Comparison of ENCODE assay signal across 12 cellular contexts in the genomic region with DNA sequence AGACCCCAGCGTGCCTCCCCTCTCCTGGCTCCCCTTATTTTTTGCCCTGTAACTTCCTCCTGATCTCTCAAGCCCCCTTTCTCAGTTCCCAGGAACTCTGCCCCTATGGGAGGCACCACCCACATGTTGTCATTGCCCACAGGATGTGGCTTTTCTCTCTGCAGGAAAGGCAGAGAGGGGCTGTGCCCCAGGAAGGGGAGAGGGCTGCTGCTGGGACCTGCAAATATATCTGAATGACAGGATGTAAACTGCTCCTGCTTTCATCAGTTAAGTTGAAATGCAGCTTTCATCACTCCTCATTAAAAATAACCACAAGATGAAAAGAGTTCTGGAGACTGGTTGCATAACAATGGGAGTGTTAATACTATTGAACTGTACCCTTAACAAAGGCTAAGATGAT.
DNase-seq lines count a peak whose midpoint lies in the region; ATAC-seq and TF ChIP-seq lines count a peak whose summit lies in the region.
"Had no signal": no experiment of that assay in that cellular context is flagged by ENCODE, and none has a peak within 500 bp of the region (broad histone marks: within the 10 kb centered on the region; RNA-seq: fewer than 3 reads in every experiment).

No MANE protein-coding gene starts in this region.

- H3K4me3 Mint-ChIP-seq in CD4-positive, alpha-beta T cell: peak overlapping the region; percentile 65
- H3K4me3 Mint-ChIP-seq in IgD-negative memory B cell (peak overlapping the region in 1 of 4 donors; percentile 17), immature natural killer cell (peak overlapping the region; percentile 40 to 66 (median 60))
- H3K4me3 Mint-ChIP-seq: neural crest cell had no signal

- CTCF ChIA-PET in CD4-positive, alpha-beta T cell (lab: Charles Lee): interaction anchor here (1.4 to 2.9 kb wide), 2 partner anchors 8 to 19 kb away, joined by 5 to 13 read pairs; no protein-coding TSS in a partner anchor

- ATAC-seq in CD4-positive, alpha-beta T cell (ENCODE audit: poor library complexity): peak; percentile 82
- ATAC-seq in HG03097 (IDR thresholded peaks at IDR 0.05; ENCODE audit: low FRiP score, unreplicated experiment): no peak

- H3K36me3 Mint-ChIP-seq in CD4-positive, alpha-beta T cell (ENCODE audit: low read depth): peaks cover 61% of the 10 kb centered on the region
- H3K36me3 Mint-ChIP-seq in IgD-negative memory B cell: peaks cover 10% of the 10 kb centered on the region
- H3K36me3 Mint-ChIP-seq in immature natural killer cell: peaks cover 25 to 57% (median 35%) of the 10 kb centered on the region in 3 donors

- intact Hi-C loops in CD4-positive, alpha-beta T cell (cut with DNase I, micrococcal nuclease): loop anchor here in 1 of 2 experiments (1.0 to 2.0 kb wide), 2 partner anchors 9 to 20 kb away; no protein-coding TSS in a partner anchor

- peak overlapping the region; percentile 90 for H3K27ac Mint-ChIP-seq in CD4-positive, alpha-beta T cell
- H3K27ac Mint-ChIP-seq in IgD-negative memory B cell (peak overlapping the region in 2 of 3 donors; percentile 23 to 35), immature natural killer cell (peak overlapping the region; percentile 75 to 94 (median 93))

- peaks cover 73% of the 10 kb centered on the region for H3K4me1 Mint-ChIP-seq in CD4-positive, alpha-beta T cell (ENCODE audit: low read depth)
- H3K4me1 Mint-ChIP-seq in IgD-negative memory B cell (peaks cover 12 to 19% (median 14%) of the 10 kb centered on the region in 3 donors), immature natural killer cell (peaks cover 54 to 66% of the 10 kb centered on the region in 2 donors)

- H3K27ac ChIP-seq in CD4-positive, alpha-beta T cell (ENCODE audit: low read depth, low read length): peak overlapping the region; percentile 13

- no peak for TF ChIP-seq CTCF in CD4-positive, alpha-beta T cell (IDR thresholded peaks at IDR 0.05)

- no peaks in the 10 kb centered on the region for H3K27me3 ChIP-seq in CD4-positive, alpha-beta T cell (ENCODE audit: control insufficient read depth, insufficient read depth, low read length)
- H3K27me3 ChIP-seq: dorsolateral prefrontal cortex had no signal

- POLR2A ChIA-PET in CD4-positive, alpha-beta T cell (lab: Charles Lee): interaction anchor here (0.8 to 3.4 kb wide), 4 partner anchors 9 to 150 kb away, joined by 3 to 38 read pairs (median 5); no protein-coding TSS in a partner anchor

- no peaks in the 10 kb centered on the region for H3K27me3 Mint-ChIP-seq in CD4-positive, alpha-beta T cell
- H3K27me3 Mint-ChIP-seq in IgD-negative memory B cell (no peaks in the 10 kb centered on the region), immature natural killer cell (ENCODE audit: low read depth in 3 of 3) (peaks cover 2 to 8% (median 3%) of the 10 kb centered on the region in 3 donors)

- peak in 6 of 10 experiments; percentile 16 to 38 (median 28) for DNase-seq in CD4-positive, alpha-beta T cell
- peak; percentile 74 for DNase-seq in UCSD-AML1 (lab: John Stamatoyannopoulos, UW; ENCODE audit: unreplicated experiment)
- no peak for DNase-seq in immature natural killer cell
- DNase-seq in activated gamma-delta T cell treated with Interleukin-2 at 50 U/mL for 16 hours: no peak
- no peak for DNase-seq in NCI-H345 treated with DMSO at 0.1 percent for 48 hours (lab: John Stamatoyannopoulos, UW; ENCODE audit: unreplicated experiment)
- DNase-seq in kidney glomerular epithelial cell (lab: John Stamatoyannopoulos, UW): no peak
- DNase-seq: COR-L47, dorsolateral prefrontal cortex, NCI-H2171 treated with DMSO at 0.1 percent for 48 hours had no signal

- H3K9me3 Mint-ChIP-seq in CD4-positive, alpha-beta T cell: no peaks in the 10 kb centered on the region
- H3K9me3 Mint-ChIP-seq in IgD-negative memory B cell: no peaks in the 10 kb centered on the region
- H3K9me3 Mint-ChIP-seq in immature natural killer cell: no peaks in the 10 kb centered on the region
- H3K9me3 Mint-ChIP-seq: neural crest cell had no signal

- H3K9me3 ChIP-seq in CD4-positive, alpha-beta T cell (ENCODE audit: control insufficient read depth, low read length): no peaks in the 10 kb centered on the region

Comparison
In these comparisons a context has a peak if more than half of its experiments do, and no peak if none do; other contexts are left out.
1. DNase-seq: peak in CD4-positive, alpha-beta T cell (6 of 10) and UCSD-AML1 (single experiment); none in immature natural killer cell (0 of 3), activated gamma-delta T cell treated with Interleukin-2 at 50 U/mL for 16 hours (single experiment), NCI-H345 treated with DMSO at 0.1 percent for 48 hours (single experiment) and kidney glomerular epithelial cell (single experiment).
2. H3K27ac Mint-ChIP-seq: peak in every context shown above with its lines; median percentile 93 in immature natural killer cell; 90 in CD4-positive, alpha-beta T cell; 29 in IgD-negative memory B cell.